Comparison of ENCODE assay signal across 31 cellular contexts in the genomic region with DNA sequence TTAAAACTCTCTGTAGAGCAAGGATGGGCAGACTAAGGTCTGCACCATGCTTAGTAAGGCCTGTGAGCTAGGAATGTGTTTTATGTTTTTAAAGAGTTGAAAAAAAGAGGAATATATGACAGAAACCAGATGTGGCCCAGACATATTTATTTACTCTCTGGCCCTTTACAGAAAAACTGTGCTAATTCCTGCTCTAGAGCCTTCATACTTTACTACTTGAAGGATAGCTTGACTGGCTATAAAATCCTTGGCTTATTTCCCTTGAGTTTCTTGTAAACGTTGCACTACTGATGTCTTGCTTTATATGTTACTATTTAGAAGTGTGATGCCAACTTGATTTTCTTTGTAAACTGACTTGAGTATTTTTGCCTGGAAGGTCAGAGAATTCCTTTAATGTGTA. TPM values are rescaled to one million over a fixed set of nuclear protein-coding genes. Genes with fewer than 3 reads are reported as not detected.
DNase-seq lines count a peak whose midpoint lies in the region; TF ChIP-seq lines count a peak whose summit lies in the region.
"Had no signal": no experiment of that assay in that cellular context is flagged by ENCODE, and none has a peak within 500 bp of the region (broad histone marks: within the 10 kb centered on the region; RNA-seq: fewer than 3 reads in every experiment).

No MANE protein-coding gene starts in this region.

- H3K27ac ChIP-seq in SK-N-MC: peak overlapping the region; percentile 86
- H3K27ac ChIP-seq in breast epithelium: no peak overlapping the region
- H3K27ac ChIP-seq: C4-2B, gastroesophageal sphincter, left ventricle myocardium inferior, PC-9, tibial artery had no signal

- H3K4me1 Mint-ChIP-seq in osteocyte (ENCODE audit: unreplicated experiment): peaks cover 19% of the 10 kb centered on the region
- H3K4me1 Mint-ChIP-seq: GM23338, WTC11 had no signal

- no peaks in the 10 kb centered on the region for H3K27me3 Mint-ChIP-seq in osteocyte (ENCODE audit: unreplicated experiment)
- H3K27me3 Mint-ChIP-seq: activated CD8-positive, alpha-beta memory T cell treated with anti-CD3 and anti-CD28 coated beads, Interleukin-2, amount 10 ng/mL, durations not matched to agents 7 days and 5 days; stimulated activated naive CD8-positive, alpha-beta T cell treated with anti-CD3 and anti-CD28 coated beads, Interleukin-15, amount 100 ng/mL, for 72 hours had no signal

- TF ChIP-seq CTCF in AG09319 (IDR thresholded peaks at IDR 0.05; ENCODE audit: low read depth, low read length) (no peak), osteocyte (IDR thresholded peaks at IDR 0.05) (no peak), breast epithelium (IDR thresholded peaks at IDR 0.05) (no peak)

- H3K27me3 ChIP-seq in breast epithelium: no peaks in the 10 kb centered on the region
- H3K27me3 ChIP-seq: gastroesophageal sphincter, tibial artery had no signal

- H3K4me3 Mint-ChIP-seq in osteocyte (ENCODE audit: unreplicated experiment): no peak overlapping the region
- H3K4me3 Mint-ChIP-seq: activated CD8-positive, alpha-beta memory T cell treated with anti-CD3 and anti-CD28 coated beads, Interleukin-2, amount 10 ng/mL, durations not matched to agents 7 days and 5 days; GM23338; stimulated activated naive CD8-positive, alpha-beta T cell treated with anti-CD3 and anti-CD28 coated beads, Interleukin-15, amount 100 ng/mL, for 72 hours; WTC11 had no signal

- H3K9ac ChIP-seq in SK-N-MC (ENCODE audit: insufficient read length): peak overlapping the region; percentile 2

- H3K36me3 ChIP-seq in SK-N-MC (ENCODE audit: insufficient read depth, low read length) (no peaks in the 10 kb centered on the region), breast epithelium (no peaks in the 10 kb centered on the region)

- peak overlapping the region; percentile 24 for H3K27ac Mint-ChIP-seq in osteocyte (ENCODE audit: unreplicated experiment)
- H3K27ac Mint-ChIP-seq: activated CD8-positive, alpha-beta memory T cell treated with anti-CD3 and anti-CD28 coated beads, Interleukin-2, amount 10 ng/mL, durations not matched to agents 7 days and 5 days; GM23338; stimulated activated naive CD8-positive, alpha-beta T cell treated with anti-CD3 and anti-CD28 coated beads, Interleukin-15, amount 100 ng/mL, for 72 hours; WTC11 had no signal

- intact Hi-C loops in breast epithelium (cut with DNase I; ENCODE audit: low total_unique reads): no loop called here

- no peaks in the 10 kb centered on the region for H3K4me1 ChIP-seq in breast epithelium
- H3K4me1 ChIP-seq: gastroesophageal sphincter, left ventricle myocardium inferior, tibial artery had no signal

- H3K9me3 ChIP-seq in SK-N-MC (ENCODE audit: low read depth, low read length) (no peaks in the 10 kb centered on the region), breast epithelium (no peaks in the 10 kb centered on the region)
- H3K9me3 ChIP-seq: gastroesophageal sphincter, left ventricle myocardium inferior, tibial artery had no signal

- H3K36me3 Mint-ChIP-seq in osteocyte (ENCODE audit: unreplicated experiment): peaks cover 22% of the 10 kb centered on the region
- H3K36me3 Mint-ChIP-seq: WTC11 had no signal

- TF ChIP-seq POLR2A in breast epithelium (IDR thresholded peaks at IDR 0.05): no peak

- H3K9me3 Mint-ChIP-seq in osteocyte (ENCODE audit: unreplicated experiment): no peaks in the 10 kb centered on the region
- H3K9me3 Mint-ChIP-seq: GM23338; stimulated activated naive CD8-positive, alpha-beta T cell treated with anti-CD3 and anti-CD28 coated beads, Interleukin-15, amount 100 ng/mL, for 72 hours; WTC11 had no signal

- H3K4me3 ChIP-seq in SK-N-MC (peak overlapping the region; percentile 34), breast epithelium (no peak overlapping the region)
- H3K4me3 ChIP-seq: gastroesophageal sphincter, GM23338, left ventricle myocardium inferior, PC-9, tibial artery had no signal

- DNase-seq in AG09319 (ENCODE audit: extremely low read depth, low read depth) (peak; percentile 1), SK-N-MC (ENCODE audit: low read depth, low spot score) (no peak), fibroblast of gingiva (ENCODE audit: low read depth) (peak; percentile 21), osteocyte (ENCODE audit: extremely low spot score, unreplicated experiment) (no peak), C1 segment of cervical spinal cord (lab: John Stamatoyannopoulos, UW) (no peak), NCI-H69 (lab: John Stamatoyannopoulos, UW) (no peak), breast epithelium (ENCODE audit: low spot score in 2 of 2) (no peak), putamen (ENCODE audit: low spot score) (no peak)
- DNase-seq: activated CD4-positive, alpha-beta T cell treated with anti-CD3 and anti-CD28 coated beads, Interleukin-2, amount 50 U/mL, for 1 hour; activated CD8-positive, alpha-beta memory T cell treated with anti-CD3 and anti-CD28 coated beads, Interleukin-2, amount 10 ng/mL, durations not matched to agents 7 days and 5 days; activated naive CD4-positive, alpha-beta T cell treated with Interleukin-2 at 50 U/mL for 16 hours; activated T-cell treated with anti-CD3 and anti-CD28 coated beads, Interleukin-2, amount 50 U/mL, for 48 hours; amygdala; DND-41; effector CD8-positive, alpha-beta T cell; hypothalamus; left ventricle myocardium inferior; NCI-H1694; NCI-H2171 treated with DMSO at 0.1 percent for 48 hours; NCI-H510A treated with DMSO at 0.1 percent for 48 hours; PC-9; Right ventricle myocardium superior; small intestine; stimulated activated CD4-positive, alpha-beta T cell treated with anti-CD3 and anti-CD28 coated beads, Interleukin-1b, Interleukin-23, amount 100 ng/mL, for 48 hours; stimulated activated CD8-positive, alpha-beta memory T cell treated with anti-CD3 and anti-CD28 coated beads, Interleukin-4, amount 100 ng/mL, for 48 hours; stimulated activated naive CD8-positive, alpha-beta T cell treated with anti-CD3 and anti-CD28 coated beads, Interleukin-15, amount 100 ng/mL, for 72 hours; tibial artery had no signal

RNA-seq across cellular contexts. Expression of a gene that starts 33.5 kb away (rescaled TPM):
- total RNA-seq in osteocyte: 18.3 and 20.2 TPM in 2 replicates
- 10 to 100 TPM; 18.4 to 22.9 (median 22.5) TPM for total RNA-seq in breast epithelium

RNA-seq across cellular contexts. Expression of a gene that starts 34.4 kb away (rescaled TPM):
- 89.3 and 90.4 TPM in 2 replicates for total RNA-seq in osteocyte
- total RNA-seq in breast epithelium: 10 to 100 TPM; 47.8 to 66.6 (median 47.9) TPM

RNA-seq across cellular contexts. Expression of a gene that starts 34.6 kb away (rescaled TPM):
- total RNA-seq in osteocyte: 1.7 and 2.3 TPM in 2 replicates
- 1 to 10 TPM in 1 of 3 donors, under 1 TPM in 2; 0.16 to 1.0 (median 0.33) TPM for total RNA-seq in breast epithelium
- total RNA-seq: GM23338 had no signal

Comparison
In these comparisons a context has a peak if more than half of its experiments do, and no peak if none do; other contexts are left out.
1. DNase-seq: peak in AG09319 (single experiment) and fibroblast of gingiva (single experiment); none in SK-N-MC (single experiment), osteocyte (single experiment), C1 segment of cervical spinal cord (0 of 14), NCI-H69 (single experiment), breast epithelium (0 of 2) and putamen (single experiment).